Comparison of ENCODE assay signal across 1 cellular context in the genomic region with DNA sequence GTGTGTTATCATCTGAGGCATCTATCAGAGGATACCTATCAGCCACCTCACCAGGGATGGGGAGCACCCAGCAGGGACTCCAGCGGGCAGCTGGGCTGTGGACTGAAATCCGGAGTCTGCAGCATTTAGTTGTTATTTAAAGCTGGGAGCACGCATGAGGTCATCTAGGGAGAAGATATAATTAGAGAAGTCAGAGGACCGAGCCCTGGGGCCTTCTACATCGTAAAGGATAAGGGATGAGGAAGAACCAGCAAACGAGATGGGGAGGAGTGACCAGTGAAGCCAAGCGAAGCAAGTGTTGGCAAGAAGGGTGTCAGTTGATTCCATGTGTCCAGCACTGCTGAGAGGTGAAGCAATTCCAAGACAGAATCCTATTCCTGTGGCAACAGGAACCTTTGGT.
TF ChIP-seq lines count a peak whose summit lies in the region.

No MANE protein-coding gene starts in this region.

TF ChIP-seq in HepG2, 621 proteins besides CTCF, POLR2A, EP300 and RAD21 (continued from another document):
- no peak for TF ChIP-seq NR1H2 (CRISPR knock-in tag; IDR thresholded peaks at IDR 0.05; ENCODE audit: borderline replicate concordance, low read depth)
